23 cellular contexts compared by ENCODE assay signal in the genomic region with DNA sequence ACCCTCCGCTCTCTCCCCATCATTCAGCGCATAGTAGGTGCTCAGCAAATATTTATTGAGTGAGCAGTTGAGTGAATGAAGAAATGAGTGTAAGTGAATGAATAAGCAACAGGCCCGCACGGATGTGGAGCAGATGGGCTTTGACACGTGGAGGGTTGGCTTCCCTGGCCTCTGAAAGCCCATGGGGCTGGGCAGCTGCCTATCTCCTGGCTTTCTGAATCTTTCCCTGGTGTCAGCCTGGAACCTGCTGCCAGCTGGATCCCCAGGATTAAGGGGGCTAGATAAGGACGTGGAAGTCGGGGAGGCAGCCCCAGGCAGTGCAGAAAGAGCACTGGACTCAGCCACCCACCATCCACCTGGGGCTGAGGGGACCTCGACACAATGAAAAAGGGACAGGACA. TPM values are rescaled to one million over a fixed set of nuclear protein-coding genes. Genes with fewer than 3 reads are reported as not detected.
DNase-seq lines count a peak whose midpoint lies in the region; ATAC-seq and TF ChIP-seq lines count a peak whose summit lies in the region.
"Had no signal": no experiment of that assay in that cellular context is flagged by ENCODE, and none has a peak within 500 bp of the region (broad histone marks: within the 10 kb centered on the region; RNA-seq: fewer than 3 reads in every experiment).

No MANE protein-coding gene starts in this region.

- peak overlapping the region; percentile 37 for H3K27ac Mint-ChIP-seq in activated CD4-positive, alpha-beta T cell treated with anti-CD3 and anti-CD28 coated beads for 36 hours
- H3K27ac Mint-ChIP-seq in CD8-positive, alpha-beta T cell: peak overlapping the region; percentile 64
- H3K27ac Mint-ChIP-seq in activated T-helper 1 cell treated with anti-CD3 and anti-CD28 coated beads, Interleukin-12 subunit alpha, Interleukin-12 subunit beta, Interleukin-2, Interleukin-4 antibody, amounts not matched to agents 30 ng/mL and 10 ng/mL and 1 ng/mL, durations not matched to agents 14 hours and 24 hours and 36 hours: peak overlapping the region; percentile 63
- peak overlapping the region in 9 of 10 donors; percentile 56 to 90 (median 79) for H3K27ac Mint-ChIP-seq in naive thymus-derived CD8-positive, alpha-beta T cell
- H3K27ac Mint-ChIP-seq in CD14-positive monocyte: no peak overlapping the region
- H3K27ac Mint-ChIP-seq: B cell had no signal

- DNase-seq in activated CD4-positive, alpha-beta T cell treated with anti-CD3 and anti-CD28 coated beads for 36 hours: no peak
- no peak for DNase-seq in activated CD4-positive, alpha-beta T cell treated with anti-CD3 and anti-CD28 coated beads, Interleukin-2, amount 50 U/mL, for 4 hours
- no peak for DNase-seq in CD8-positive, alpha-beta T cell
- no peak for DNase-seq in activated T-helper 1 cell treated with anti-CD3 and anti-CD28 coated beads, Interleukin-12 subunit alpha, Interleukin-12 subunit beta, Interleukin-2, Interleukin-4 antibody, amounts not matched to agents 30 ng/mL and 10 ng/mL and 1 ng/mL, durations not matched to agents 14 hours and 24 hours and 36 hours (ENCODE audit: low spot score)
- DNase-seq in naive thymus-derived CD8-positive, alpha-beta T cell: no peak
- DNase-seq in CD14-positive monocyte (ENCODE audit: low spot score) (no peak), UCSD-AML1 (lab: John Stamatoyannopoulos, UW; ENCODE audit: unreplicated experiment) (no peak)
- DNase-seq: Calu3; EL; Karpas-422; NCI-H1930; Peyer's patch; SJCRH30; stimulated activated CD4-positive, alpha-beta T cell treated with anti-CD3 and anti-CD28 coated beads, Interleukin-4, amount 100 ng/mL, for 4 hours; T-helper 1 cell; upper lobe of left lung had no signal

- peaks cover 47% of the 10 kb centered on the region for H3K4me1 Mint-ChIP-seq in activated CD4-positive, alpha-beta T cell treated with anti-CD3 and anti-CD28 coated beads for 36 hours
- peaks cover 12% of the 10 kb centered on the region for H3K4me1 Mint-ChIP-seq in CD8-positive, alpha-beta T cell (ENCODE audit: low read depth)
- H3K4me1 Mint-ChIP-seq in activated T-helper 1 cell treated with anti-CD3 and anti-CD28 coated beads, Interleukin-12 subunit alpha, Interleukin-12 subunit beta, Interleukin-2, Interleukin-4 antibody, amounts not matched to agents 30 ng/mL and 10 ng/mL and 1 ng/mL, durations not matched to agents 14 hours and 24 hours and 36 hours (ENCODE audit: low read depth): peaks cover 44% of the 10 kb centered on the region
- peaks cover 7 to 35% (median 16%) of the 10 kb centered on the region in 4 donors for H3K4me1 Mint-ChIP-seq in naive thymus-derived CD8-positive, alpha-beta T cell
- no peaks in the 10 kb centered on the region for H3K4me1 Mint-ChIP-seq in CD14-positive monocyte
- H3K4me1 Mint-ChIP-seq: GM23338 had no signal

- H3K36me3 Mint-ChIP-seq in activated CD4-positive, alpha-beta T cell treated with anti-CD3 and anti-CD28 coated beads for 36 hours (ENCODE audit: low read depth): peaks cover 86% of the 10 kb centered on the region
- peaks cover 92% of the 10 kb centered on the region for H3K36me3 Mint-ChIP-seq in CD8-positive, alpha-beta T cell
- peaks cover 60% of the 10 kb centered on the region for H3K36me3 Mint-ChIP-seq in activated T-helper 1 cell treated with anti-CD3 and anti-CD28 coated beads, Interleukin-12 subunit alpha, Interleukin-12 subunit beta, Interleukin-2, Interleukin-4 antibody, amounts not matched to agents 30 ng/mL and 10 ng/mL and 1 ng/mL, durations not matched to agents 14 hours and 24 hours and 36 hours (ENCODE audit: low read depth)
- H3K36me3 Mint-ChIP-seq in naive thymus-derived CD8-positive, alpha-beta T cell: peaks cover 3 to 83% (median 10%) of the 10 kb centered on the region in 3 donors
- no peaks in the 10 kb centered on the region for H3K36me3 Mint-ChIP-seq in CD14-positive monocyte

- no peaks in the 10 kb centered on the region for H3K9me3 Mint-ChIP-seq in activated CD4-positive, alpha-beta T cell treated with anti-CD3 and anti-CD28 coated beads for 36 hours (ENCODE audit: low read depth)
- H3K9me3 Mint-ChIP-seq in CD8-positive, alpha-beta T cell: no peaks in the 10 kb centered on the region
- no peaks in the 10 kb centered on the region for H3K9me3 Mint-ChIP-seq in activated T-helper 1 cell treated with anti-CD3 and anti-CD28 coated beads, Interleukin-12 subunit alpha, Interleukin-12 subunit beta, Interleukin-2, Interleukin-4 antibody, amounts not matched to agents 30 ng/mL and 10 ng/mL and 1 ng/mL, durations not matched to agents 14 hours and 24 hours and 36 hours
- no peaks in the 10 kb centered on the region for H3K9me3 Mint-ChIP-seq in naive thymus-derived CD8-positive, alpha-beta T cell
- peaks cover 0 to 1% (median 0%) of the 10 kb centered on the region in 7 donors for H3K9me3 Mint-ChIP-seq in CD14-positive monocyte
- H3K9me3 Mint-ChIP-seq: GM23338 had no signal

- POLR2A ChIA-PET in activated CD4-positive, alpha-beta T cell treated with anti-CD3 and anti-CD28 coated beads for 36 hours (lab: Charles Lee): interaction anchor here (1.0 to 1.6 kb wide), 3 partner anchors 8 to 61 kb away, joined by 3 to 23 read pairs (median 3); no protein-coding TSS in a partner anchor
- POLR2A ChIA-PET in CD8-positive, alpha-beta T cell (lab: Charles Lee): no interaction called here
- POLR2A ChIA-PET in naive thymus-derived CD8-positive, alpha-beta T cell (lab: Charles Lee): interaction anchor here (2.9 kb wide), 1 partner anchor 12 kb away, joined by 14 read pairs; a partner anchor contains a TSS

- no peak overlapping the region for H3K4me3 ChIP-seq in CD8-positive, alpha-beta T cell (ENCODE audit: low read depth, low read length)
- H3K4me3 ChIP-seq: A549, GM23338, Peyer's patch, right atrium auricular region, SJCRH30, upper lobe of left lung had no signal

- TF ChIP-seq CTCF in CD8-positive, alpha-beta T cell (IDR thresholded peaks at IDR 0.05): no peak
- TF ChIP-seq CTCF in CD14-positive monocyte (IDR thresholded peaks at IDR 0.05): no peak

- CTCF ChIA-PET in activated CD4-positive, alpha-beta T cell treated with anti-CD3 and anti-CD28 coated beads for 36 hours (lab: Charles Lee): interaction anchor here (0.7 to 1.6 kb wide), 3 partner anchors 11 to 38 kb away, joined by 3 to 6 read pairs (median 4); no protein-coding TSS in a partner anchor
- CTCF ChIA-PET in CD8-positive, alpha-beta T cell (lab: Charles Lee): interaction anchor here (1.2 kb wide), 1 partner anchor 10 kb away, joined by 4 read pairs; no protein-coding TSS in a partner anchor

- no peak for ATAC-seq in activated CD4-positive, alpha-beta T cell treated with anti-CD3 and anti-CD28 coated beads for 36 hours
- ATAC-seq in CD8-positive, alpha-beta T cell: no peak
- no peak for ATAC-seq in naive thymus-derived CD8-positive, alpha-beta T cell
- ATAC-seq in GM18867 (IDR thresholded peaks at IDR 0.05; ENCODE audit: unreplicated experiment): no peak
- ATAC-seq: A549, GM23338 had no signal

- H3K27ac ChIP-seq in CD8-positive, alpha-beta T cell (ENCODE audit: low read depth, low read length): no peak overlapping the region
- H3K27ac ChIP-seq: A549, Peyer's patch, right atrium auricular region, SJCRH30, upper lobe of left lung had no signal

- H3K9me3 ChIP-seq in CD8-positive, alpha-beta T cell (ENCODE audit: low read length): no peaks in the 10 kb centered on the region
- H3K9me3 ChIP-seq: A549, Peyer's patch, right atrium auricular region, SJCRH30, upper lobe of left lung had no signal

- no peaks in the 10 kb centered on the region for H3K4me1 ChIP-seq in CD8-positive, alpha-beta T cell (ENCODE audit: insufficient read depth, low read length)
- H3K4me1 ChIP-seq: A549, Peyer's patch, right atrium auricular region, SJCRH30, upper lobe of left lung had no signal

- no peak overlapping the region for H3K4me3 Mint-ChIP-seq in activated CD4-positive, alpha-beta T cell treated with anti-CD3 and anti-CD28 coated beads for 36 hours
- H3K4me3 Mint-ChIP-seq in CD8-positive, alpha-beta T cell: no peak overlapping the region
- H3K4me3 Mint-ChIP-seq in activated T-helper 1 cell treated with anti-CD3 and anti-CD28 coated beads, Interleukin-12 subunit alpha, Interleukin-12 subunit beta, Interleukin-2, Interleukin-4 antibody, amounts not matched to agents 30 ng/mL and 10 ng/mL and 1 ng/mL, durations not matched to agents 14 hours and 24 hours and 36 hours: no peak overlapping the region
- no peak overlapping the region for H3K4me3 Mint-ChIP-seq in naive thymus-derived CD8-positive, alpha-beta T cell
- peak overlapping the region in 1 of 2 donors; percentile 1 for H3K4me3 Mint-ChIP-seq in CD14-positive monocyte
- H3K4me3 Mint-ChIP-seq: B cell, GM23338 had no signal

- H3K27me3 Mint-ChIP-seq in activated CD4-positive, alpha-beta T cell treated with anti-CD3 and anti-CD28 coated beads for 36 hours: no peaks in the 10 kb centered on the region
- no peaks in the 10 kb centered on the region for H3K27me3 Mint-ChIP-seq in CD8-positive, alpha-beta T cell (ENCODE audit: low read depth)
- peaks cover 2% of the 10 kb centered on the region for H3K27me3 Mint-ChIP-seq in activated T-helper 1 cell treated with anti-CD3 and anti-CD28 coated beads, Interleukin-12 subunit alpha, Interleukin-12 subunit beta, Interleukin-2, Interleukin-4 antibody, amounts not matched to agents 30 ng/mL and 10 ng/mL and 1 ng/mL, durations not matched to agents 14 hours and 24 hours and 36 hours (ENCODE audit: insufficient read depth)
- no peaks in the 10 kb centered on the region for H3K27me3 Mint-ChIP-seq in naive thymus-derived CD8-positive, alpha-beta T cell
- H3K27me3 Mint-ChIP-seq in CD14-positive monocyte (ENCODE audit: low read depth in 3 of 3): peaks cover 1 to 8% (median 2%) of the 10 kb centered on the region in 3 donors
- H3K27me3 Mint-ChIP-seq: B cell had no signal

- intact Hi-C loops in activated CD4-positive, alpha-beta T cell treated with anti-CD3 and anti-CD28 coated beads for 36 hours (cut with DNase I, micrococcal nuclease): no loop called here
- intact Hi-C loops in CD8-positive, alpha-beta T cell (cut with DNase I, micrococcal nuclease): no loop called here
- intact Hi-C loops in activated T-helper 1 cell treated with anti-CD3 and anti-CD28 coated beads, Interleukin-12 subunit alpha, Interleukin-12 subunit beta, Interleukin-2, Interleukin-4 antibody, amounts not matched to agents 30 ng/mL and 10 ng/mL and 1 ng/mL, durations not matched to agents 14 hours and 24 hours and 36 hours (cut with micrococcal nuclease): no loop called here
- intact Hi-C loops in CD14-positive monocyte (cut with micrococcal nuclease): no loop called here

- no peaks in the 10 kb centered on the region for H3K27me3 ChIP-seq in CD8-positive, alpha-beta T cell (ENCODE audit: insufficient read depth, low read length)
- H3K27me3 ChIP-seq: Peyer's patch, right atrium auricular region, SJCRH30, upper lobe of left lung had no signal

- H3K36me3 ChIP-seq in CD8-positive, alpha-beta T cell (ENCODE audit: insufficient read depth, low read length): peaks cover 85% of the 10 kb centered on the region
- H3K36me3 ChIP-seq: Peyer's patch, right atrium auricular region, SJCRH30, upper lobe of left lung had no signal

RNA-seq across cellular contexts. Expression of a gene that starts 12.6 kb away (rescaled TPM):
- 100 to 1,000 TPM; 204 to 231 TPM for total RNA-seq in activated CD4-positive, alpha-beta T cell treated with anti-CD3 and anti-CD28 coated beads for 36 hours
- total RNA-seq in CD8-positive, alpha-beta T cell: 100 to 1,000 TPM; 121 to 129 TPM
- 273 and 278 TPM in 2 replicates for total RNA-seq in activated T-helper 1 cell treated with anti-CD3 and anti-CD28 coated beads, Interleukin-12 subunit alpha, Interleukin-12 subunit beta, Interleukin-2, Interleukin-4 antibody, amounts not matched to agents 30 ng/mL and 10 ng/mL and 1 ng/mL, durations not matched to agents 14 hours and 24 hours and 36 hours
- total RNA-seq in naive thymus-derived CD8-positive, alpha-beta T cell: 10 to 100 TPM; 31.1 to 34.2 TPM
- polyA plus RNA-seq in naive thymus-derived CD8-positive, alpha-beta T cell: 100 to 1,000 TPM in 1 of 3 donors, 10 to 100 TPM in 2; 74.9 to 113 (median 81.1) TPM
- polyA plus RNA-seq in CD14-positive monocyte: 1 to 10 TPM in 1 of 2 donors, under 1 TPM in 1; 0.60 to 1.7 TPM
- total RNA-seq: Calu3, myocyte, osteocyte had no signal

RNA-seq across cellular contexts. Expression of a gene that starts 27.6 kb away (rescaled TPM):
- 10 to 100 TPM; 17.6 to 20.2 TPM for total RNA-seq in activated CD4-positive, alpha-beta T cell treated with anti-CD3 and anti-CD28 coated beads for 36 hours
- total RNA-seq in CD8-positive, alpha-beta T cell: under 1 TPM; 0.27 to 0.58 TPM
- 2.3 and 3.3 TPM in 2 replicates for total RNA-seq in activated T-helper 1 cell treated with anti-CD3 and anti-CD28 coated beads, Interleukin-12 subunit alpha, Interleukin-12 subunit beta, Interleukin-2, Interleukin-4 antibody, amounts not matched to agents 30 ng/mL and 10 ng/mL and 1 ng/mL, durations not matched to agents 14 hours and 24 hours and 36 hours
- total RNA-seq in naive thymus-derived CD8-positive, alpha-beta T cell: under 1 TPM; 0.27 to 0.36 TPM
- polyA plus RNA-seq in naive thymus-derived CD8-positive, alpha-beta T cell: under 1 TPM; 0.05 to 0.09 (median 0.06) TPM
- polyA plus RNA-seq in CD14-positive monocyte: not detected
- total RNA-seq: B cell, Calu3, GM23338, myocyte, osteocyte, right atrium auricular region, SJCRH30 had no signal
- polyA plus RNA-seq: A549 had no signal

RNA-seq across cellular contexts. Expression of a gene that starts 50.9 kb away (rescaled TPM):
- 1 to 10 TPM; 8.4 to 8.7 TPM for total RNA-seq in activated CD4-positive, alpha-beta T cell treated with anti-CD3 and anti-CD28 coated beads for 36 hours
- total RNA-seq in CD8-positive, alpha-beta T cell: 10 to 100 TPM; 12.0 to 12.9 TPM
- 4.8 and 4.9 TPM in 2 replicates for total RNA-seq in activated T-helper 1 cell treated with anti-CD3 and anti-CD28 coated beads, Interleukin-12 subunit alpha, Interleukin-12 subunit beta, Interleukin-2, Interleukin-4 antibody, amounts not matched to agents 30 ng/mL and 10 ng/mL and 1 ng/mL, durations not matched to agents 14 hours and 24 hours and 36 hours
- 10 to 100 TPM; 24.6 to 25.7 TPM for total RNA-seq in naive thymus-derived CD8-positive, alpha-beta T cell
- polyA plus RNA-seq in naive thymus-derived CD8-positive, alpha-beta T cell: 1 to 10 TPM in 2 of 3 donors, under 1 TPM in 1; 0.68 to 4.0 (median 1.7) TPM
- polyA plus RNA-seq in CD14-positive monocyte: under 1 TPM; 0.14 to 0.24 TPM

Comparison
In these comparisons a context has a peak if more than half of its experiments do, and no peak if none do; other contexts are left out.
1. H3K27ac Mint-ChIP-seq: peak in activated CD4-positive, alpha-beta T cell treated with anti-CD3 and anti-CD28 coated beads for 36 hours (single experiment), CD8-positive, alpha-beta T cell (single experiment), activated T-helper 1 cell treated with anti-CD3 and anti-CD28 coated beads, Interleukin-12 subunit alpha, Interleukin-12 subunit beta, Interleukin-2, Interleukin-4 antibody, amounts not matched to agents 30 ng/mL and 10 ng/mL and 1 ng/mL, durations not matched to agents 14 hours and 24 hours and 36 hours (single experiment) and naive thymus-derived CD8-positive, alpha-beta T cell (9 of 10); none in CD14-positive monocyte (0 of 7).